12 cellular contexts compared by ENCODE assay signal in genomic region chr1:58818075-58818474, GRCh38. TPM values are rescaled to one million over a fixed set of nuclear protein-coding genes. Genes with fewer than 3 reads are reported as not detected.
DNase-seq lines count a peak whose midpoint lies in the region; ATAC-seq and TF ChIP-seq lines count a peak whose summit lies in the region.
"Had no signal": no experiment of that assay in that cellular context is flagged by ENCODE, and none has a peak within 500 bp of the region (broad histone marks: within the 10 kb centered on the region; RNA-seq: fewer than 3 reads in every experiment).

No MANE protein-coding gene starts in this region.

- in situ Hi-C loops in ACHN (cut with HindIII; ENCODE audit: low pct_ligation_motif_present, low pct_unique_long_range_greater_than_20kb, low sequenced_read_pairs) = no loop called here

- H3K9me3 Mint-ChIP-seq in activated naive CD4-positive, alpha-beta T cell treated with anti-CD3 and anti-CD28 coated beads, Interleukin-2, amount 50 U/mL, for 72 hours = no peaks in the 10 kb centered on the region
- H3K9me3 Mint-ChIP-seq: activated naive CD8-positive, alpha-beta T cell treated with anti-CD3 and anti-CD28 coated beads, Interleukin-2, amount 10 ng/mL, durations not matched to agents 7 days and 5 days had no signal

- H3K27ac Mint-ChIP-seq in activated naive CD4-positive, alpha-beta T cell treated with anti-CD3 and anti-CD28 coated beads, Interleukin-2, amount 50 U/mL, for 72 hours = no peak overlapping the region
- H3K27ac Mint-ChIP-seq: activated naive CD8-positive, alpha-beta T cell treated with anti-CD3 and anti-CD28 coated beads, Interleukin-2, amount 10 ng/mL, durations not matched to agents 7 days and 5 days had no signal

- ATAC-seq in GM21529 (IDR thresholded peaks at IDR 0.05; ENCODE audit: unreplicated experiment) (no peak), HG02571 (IDR thresholded peaks at IDR 0.05; ENCODE audit: unreplicated experiment) (no peak)
- ATAC-seq in activated naive CD4-positive, alpha-beta T cell treated with anti-CD3 and anti-CD28 coated beads, Interleukin-2, amount 50 U/mL, for 72 hours = no peak
- ATAC-seq: right lobe of liver had no signal

- H3K4me3 ChIP-seq in foreskin fibroblast (ENCODE audit: low read depth in 1 of 2, low read length in 2 of 2) = no peak overlapping the region
- H3K4me3 ChIP-seq: right lobe of liver had no signal

- DNase-seq in ACHN (peak; percentile 49), HS-5 (ENCODE audit: low read depth) (peak; percentile 96), T1000 (lab: John Stamatoyannopoulos, UW) (peak; percentile 13), foreskin fibroblast (peak; percentile 94 to 97), islet precursor cell (no peak)
- no peak for DNase-seq in activated naive CD4-positive, alpha-beta T cell treated with anti-CD3 and anti-CD28 coated beads, Interleukin-2, amount 50 U/mL, for 72 hours (ENCODE audit: low spot score in 2 of 2)
- DNase-seq: activated naive CD8-positive, alpha-beta T cell treated with anti-CD3 and anti-CD28 coated beads, Interleukin-2, amount 10 ng/mL, durations not matched to agents 7 days and 5 days; GOT3; NCI-H82; right lobe of liver had no signal

- TF ChIP-seq CTCF in foreskin fibroblast (IDR thresholded peaks at IDR 0.05; ENCODE audit: low read depth, low read length) = no peak

- H3K36me3 Mint-ChIP-seq in activated naive CD4-positive, alpha-beta T cell treated with anti-CD3 and anti-CD28 coated beads, Interleukin-2, amount 50 U/mL, for 72 hours = no peaks in the 10 kb centered on the region
- H3K36me3 Mint-ChIP-seq: activated naive CD8-positive, alpha-beta T cell treated with anti-CD3 and anti-CD28 coated beads, Interleukin-2, amount 10 ng/mL, durations not matched to agents 7 days and 5 days had no signal

RNA-seq across cellular contexts. Expression of gene JUN, which starts 34.2 kb away (rescaled TPM):
- 10 to 100 TPM; 31.7 to 54.8 TPM for total RNA-seq in activated naive CD4-positive, alpha-beta T cell treated with anti-CD3 and anti-CD28 coated beads, Interleukin-2, amount 50 U/mL, for 72 hours

Comparison
In these comparisons a context has a peak if more than half of its experiments do, and no peak if none do; other contexts are left out.
1. DNase-seq: peak in ACHN (single experiment), HS-5 (single experiment), T1000 (single experiment) and foreskin fibroblast (2 of 2); none in activated naive CD4-positive, alpha-beta T cell treated with anti-CD3 and anti-CD28 coated beads, Interleukin-2, amount 50 U/mL, for 72 hours (0 of 2) and islet precursor cell (single experiment).